ENCODE assay signal across 1 cellular context in the genomic region with DNA sequence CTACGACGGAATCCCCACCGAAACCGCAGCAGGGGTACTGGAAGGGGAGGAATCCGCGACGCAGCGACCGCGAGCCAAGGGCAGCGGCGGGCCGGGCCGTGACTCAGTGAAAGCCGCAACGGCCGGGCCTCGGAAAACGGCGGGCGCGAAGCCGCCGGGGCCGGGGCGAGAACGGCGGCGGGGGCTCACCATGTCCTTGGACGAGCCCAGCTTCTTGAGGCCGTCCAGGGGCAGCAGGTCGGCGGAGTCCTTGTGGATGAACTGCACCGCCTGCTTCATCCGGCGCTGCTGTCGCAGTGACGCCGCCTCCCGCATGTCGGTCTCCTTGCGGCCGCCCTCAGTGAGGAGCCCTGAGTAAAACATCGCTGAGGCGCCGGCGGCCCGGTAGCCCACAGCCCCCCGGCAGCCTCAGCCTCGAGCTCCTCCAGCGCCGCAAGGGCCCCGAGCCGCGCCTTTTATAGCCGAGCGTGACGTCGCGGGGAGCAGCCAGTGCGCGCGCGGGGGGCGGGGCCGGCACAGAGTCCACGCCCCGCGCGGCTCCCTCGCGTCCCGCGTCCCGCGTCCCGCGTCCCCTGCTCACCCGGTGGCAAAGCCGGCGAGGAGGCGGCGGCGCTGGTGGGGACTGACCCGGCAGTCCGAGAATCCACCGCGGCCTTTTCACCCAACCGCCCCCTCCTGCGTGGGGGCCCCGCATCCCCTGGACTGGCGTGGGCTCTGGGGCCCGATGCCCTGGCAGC.
TF ChIP-seq lines count a peak whose summit lies in the region.

A gene (minus strand): TSS at position 429 of the 737 bp plus-strand sequence. CDS start 66 bp downstream, at position 363.

TF ChIP-seq in K562, 482 proteins besides CTCF, POLR2A, EP300 and RAD21 (continued from another document and continues in another):
- TF ChIP-seq, protein P1, sequence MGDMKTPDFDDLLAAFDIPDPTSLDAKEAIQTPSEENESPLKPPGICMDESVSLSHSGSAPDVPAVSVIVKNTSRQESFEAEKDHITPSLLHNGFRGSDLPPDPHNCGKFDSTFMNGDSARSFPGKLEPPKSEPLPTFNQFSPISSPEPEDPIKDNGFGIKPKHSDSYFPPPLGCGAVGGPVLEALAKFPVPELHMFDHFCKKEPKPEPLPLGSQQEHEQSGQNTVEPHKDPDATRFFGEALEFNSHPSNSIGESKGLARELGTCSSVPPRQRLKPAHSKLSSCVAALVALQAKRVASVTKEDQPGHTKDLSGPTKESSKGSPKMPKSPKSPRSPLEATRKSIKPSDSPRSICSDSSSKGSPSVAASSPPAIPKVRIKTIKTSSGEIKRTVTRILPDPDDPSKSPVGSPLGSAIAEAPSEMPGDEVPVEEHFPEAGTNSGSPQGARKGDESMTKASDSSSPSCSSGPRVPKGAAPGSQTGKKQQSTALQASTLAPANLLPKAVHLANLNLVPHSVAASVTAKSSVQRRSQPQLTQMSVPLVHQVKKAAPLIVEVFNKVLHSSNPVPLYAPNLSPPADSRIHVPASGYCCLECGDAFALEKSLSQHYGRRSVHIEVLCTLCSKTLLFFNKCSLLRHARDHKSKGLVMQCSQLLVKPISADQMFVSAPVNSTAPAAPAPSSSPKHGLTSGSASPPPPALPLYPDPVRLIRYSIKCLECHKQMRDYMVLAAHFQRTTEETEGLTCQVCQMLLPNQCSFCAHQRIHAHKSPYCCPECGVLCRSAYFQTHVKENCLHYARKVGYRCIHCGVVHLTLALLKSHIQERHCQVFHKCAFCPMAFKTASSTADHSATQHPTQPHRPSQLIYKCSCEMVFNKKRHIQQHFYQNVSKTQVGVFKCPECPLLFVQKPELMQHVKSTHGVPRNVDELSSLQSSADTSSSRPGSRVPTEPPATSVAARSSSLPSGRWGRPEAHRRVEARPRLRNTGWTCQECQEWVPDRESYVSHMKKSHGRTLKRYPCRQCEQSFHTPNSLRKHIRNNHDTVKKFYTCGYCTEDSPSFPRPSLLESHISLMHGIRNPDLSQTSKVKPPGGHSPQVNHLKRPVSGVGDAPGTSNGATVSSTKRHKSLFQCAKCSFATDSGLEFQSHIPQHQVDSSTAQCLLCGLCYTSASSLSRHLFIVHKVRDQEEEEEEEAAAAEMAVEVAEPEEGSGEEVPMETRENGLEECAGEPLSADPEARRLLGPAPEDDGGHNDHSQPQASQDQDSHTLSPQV (IDR thresholded peaks at IDR 0.05) = peak; percentile 67
- TF ChIP-seq, protein P2, sequence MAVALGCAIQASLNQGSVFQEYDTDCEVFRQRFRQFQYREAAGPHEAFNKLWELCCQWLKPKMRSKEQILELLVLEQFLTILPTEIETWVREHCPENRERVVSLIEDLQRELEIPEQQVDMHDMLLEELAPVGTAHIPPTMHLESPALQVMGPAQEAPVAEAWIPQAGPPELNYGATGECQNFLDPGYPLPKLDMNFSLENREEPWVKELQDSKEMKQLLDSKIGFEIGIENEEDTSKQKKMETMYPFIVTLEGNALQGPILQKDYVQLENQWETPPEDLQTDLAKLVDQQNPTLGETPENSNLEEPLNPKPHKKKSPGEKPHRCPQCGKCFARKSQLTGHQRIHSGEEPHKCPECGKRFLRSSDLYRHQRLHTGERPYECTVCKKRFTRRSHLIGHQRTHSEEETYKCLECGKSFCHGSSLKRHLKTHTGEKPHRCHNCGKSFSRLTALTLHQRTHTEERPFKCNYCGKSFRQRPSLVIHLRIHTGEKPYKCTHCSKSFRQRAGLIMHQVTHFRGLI (CRISPR knock-in tag; IDR thresholded peaks at IDR 0.05) = no peak
- TF ChIP-seq SPI1 (IDR thresholded peaks at IDR 0.05; ENCODE audit: borderline replicate concordance, low read depth, low read length) (no peak), FOXK2 (conservative IDR thresholded peaks at IDR 0.05 in 1 of 2, IDR thresholded peaks at IDR 0.05 in 1 of 2; ENCODE audit: low read depth in 2 of 2) (no peak), L3MBTL2 (IDR thresholded peaks at IDR 0.05) (peak; percentile 100), CBX3 (IDR thresholded peaks at IDR 0.05; ENCODE audit: borderline replicate concordance in 1 of 2, low read length in 2 of 2) (peak in 1 of 2 experiments; percentile 18; a peak in 1 of 3 replicates), NR4A1 (CRISPR knock-in tag; IDR thresholded peaks at IDR 0.05) (0 out of 2 replicates have a peak, but pooled peaks have one; percentile 68), NR4A1 (tag; IDR thresholded peaks at IDR 0.05) (no peak), ZFX (CRISPR knock-in tag; IDR thresholded peaks at IDR 0.05) (peak; percentile 88), ZNF778 (CRISPR knock-in tag; IDR thresholded peaks at IDR 0.05) (no peak), CEBPB (tag; IDR thresholded peaks at IDR 0.05) (no peak), LCOR (CRISPR knock-in tag; IDR thresholded peaks at IDR 0.05) (0 out of 2 replicates have a peak, but pooled peaks have one; percentile 70), NONO (IDR thresholded peaks at IDR 0.05; ENCODE audit: low read depth in 2 of 2, low read length in 1 of 2) (peak in 1 of 2 experiments; percentile 91; a peak in 2 of 4 replicates), E2F3 (CRISPR knock-in tag; IDR thresholded peaks at IDR 0.05) (peak; percentile 75), GTF2F1 (IDR thresholded peaks at IDR 0.05; ENCODE audit: low read depth, low read length) (0 out of 2 replicates have a peak, but pooled peaks have one; percentile 51), TAL1 (IDR thresholded peaks at IDR 0.05) (no peak), PYGO2 (tag; IDR thresholded peaks at IDR 0.05) (no peak), SUPT5H (IDR thresholded peaks at IDR 0.05) (peak; percentile 77), NFE2 (IDR thresholded peaks at IDR 0.05; ENCODE audit: low read depth) (peak; percentile 51), ZNF134 (CRISPR knock-in tag; conservative IDR thresholded peaks at IDR 0.05) (0 out of 2 replicates have a peak, but pooled peaks have one; percentile 14), ZNF282 (CRISPR knock-in tag; IDR thresholded peaks at IDR 0.05) (peak; percentile 70; the same call in 1 of the 2 replicates), SP1 (CRISPR knock-in tag; IDR thresholded peaks at IDR 0.05) (peak; percentile 60), JUN (IDR thresholded peaks at IDR 0.05; ENCODE audit: borderline replicate concordance, low read depth, low read length) (no peak), JUN (CRISPR knock-in tag; IDR thresholded peaks at IDR 0.05; ENCODE audit: borderline replicate concordance) (0 out of 2 replicates have a peak, but pooled peaks have one; percentile 78), NR3C1 (CRISPR knock-in tag; IDR thresholded peaks at IDR 0.05) (peak; percentile 67; the same call in 1 of the 2 replicates), TEAD1 (CRISPR knock-in tag; IDR thresholded peaks at IDR 0.05) (peak; percentile 13 to 64; a peak in 1 of 4 replicates), ZFP1 (CRISPR knock-in tag; IDR thresholded peaks at IDR 0.05) (peak; percentile 7; the same call in 1 of the 2 replicates), NFIC (IDR thresholded peaks at IDR 0.05) (peak; percentile 55; the same call in 1 of the 2 replicates), NCOA6 (IDR thresholded peaks at IDR 0.05) (peak; percentile 81), MEF2D (tag; conservative IDR thresholded peaks at IDR 0.05; ENCODE audit: low read depth) (no peak), PCBP2 (IDR thresholded peaks at IDR 0.05; ENCODE audit: low read depth, low read length, poor library complexity, severe bottlenecking) (no peak), ZNF316 (IDR thresholded peaks at IDR 0.05) (no peak), CXXC5 (CRISPR knock-in tag; IDR thresholded peaks at IDR 0.05) (peak; percentile 94), MYNN (IDR thresholded peaks at IDR 0.05) (no peak), MYNN (CRISPR knock-in tag; IDR thresholded peaks at IDR 0.05) (no peak)
- TF ChIP-seq, protein P3, sequence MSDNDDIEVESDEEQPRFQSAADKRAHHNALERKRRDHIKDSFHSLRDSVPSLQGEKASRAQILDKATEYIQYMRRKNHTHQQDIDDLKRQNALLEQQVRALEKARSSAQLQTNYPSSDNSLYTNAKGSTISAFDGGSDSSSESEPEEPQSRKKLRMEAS (CRISPR knock-in tag; IDR thresholded peaks at IDR 0.05) = peak; percentile 65; the same call in 1 of the 2 replicates
- TF ChIP-seq, protein P4, sequence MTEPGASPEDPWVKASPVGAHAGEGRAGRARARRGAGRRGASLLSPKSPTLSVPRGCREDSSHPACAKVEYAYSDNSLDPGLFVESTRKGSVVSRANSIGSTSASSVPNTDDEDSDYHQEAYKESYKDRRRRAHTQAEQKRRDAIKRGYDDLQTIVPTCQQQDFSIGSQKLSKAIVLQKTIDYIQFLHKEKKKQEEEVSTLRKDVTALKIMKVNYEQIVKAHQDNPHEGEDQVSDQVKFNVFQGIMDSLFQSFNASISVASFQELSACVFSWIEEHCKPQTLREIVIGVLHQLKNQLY (CRISPR knock-in tag; conservative IDR thresholded peaks at IDR 0.05) = no peak
- TF ChIP-seq, protein P5, sequence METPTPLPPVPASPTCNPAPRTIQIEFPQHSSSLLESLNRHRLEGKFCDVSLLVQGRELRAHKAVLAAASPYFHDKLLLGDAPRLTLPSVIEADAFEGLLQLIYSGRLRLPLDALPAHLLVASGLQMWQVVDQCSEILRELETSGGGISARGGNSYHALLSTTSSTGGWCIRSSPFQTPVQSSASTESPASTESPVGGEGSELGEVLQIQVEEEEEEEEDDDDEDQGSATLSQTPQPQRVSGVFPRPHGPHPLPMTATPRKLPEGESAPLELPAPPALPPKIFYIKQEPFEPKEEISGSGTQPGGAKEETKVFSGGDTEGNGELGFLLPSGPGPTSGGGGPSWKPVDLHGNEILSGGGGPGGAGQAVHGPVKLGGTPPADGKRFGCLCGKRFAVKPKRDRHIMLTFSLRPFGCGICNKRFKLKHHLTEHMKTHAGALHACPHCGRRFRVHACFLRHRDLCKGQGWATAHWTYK (CRISPR knock-in tag; IDR thresholded peaks at IDR 0.05) = peak; percentile 79; the same call in 1 of the 2 replicates
- TF ChIP-seq, protein P6, sequence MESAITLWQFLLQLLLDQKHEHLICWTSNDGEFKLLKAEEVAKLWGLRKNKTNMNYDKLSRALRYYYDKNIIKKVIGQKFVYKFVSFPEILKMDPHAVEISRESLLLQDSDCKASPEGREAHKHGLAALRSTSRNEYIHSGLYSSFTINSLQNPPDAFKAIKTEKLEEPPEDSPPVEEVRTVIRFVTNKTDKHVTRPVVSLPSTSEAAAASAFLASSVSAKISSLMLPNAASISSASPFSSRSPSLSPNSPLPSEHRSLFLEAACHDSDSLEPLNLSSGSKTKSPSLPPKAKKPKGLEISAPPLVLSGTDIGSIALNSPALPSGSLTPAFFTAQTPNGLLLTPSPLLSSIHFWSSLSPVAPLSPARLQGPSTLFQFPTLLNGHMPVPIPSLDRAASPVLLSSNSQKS (CRISPR knock-in tag; IDR thresholded peaks at IDR 0.05) = 0 out of 2 replicates have a peak, but pooled peaks have one; percentile 31
- TF ChIP-seq, protein P7, sequence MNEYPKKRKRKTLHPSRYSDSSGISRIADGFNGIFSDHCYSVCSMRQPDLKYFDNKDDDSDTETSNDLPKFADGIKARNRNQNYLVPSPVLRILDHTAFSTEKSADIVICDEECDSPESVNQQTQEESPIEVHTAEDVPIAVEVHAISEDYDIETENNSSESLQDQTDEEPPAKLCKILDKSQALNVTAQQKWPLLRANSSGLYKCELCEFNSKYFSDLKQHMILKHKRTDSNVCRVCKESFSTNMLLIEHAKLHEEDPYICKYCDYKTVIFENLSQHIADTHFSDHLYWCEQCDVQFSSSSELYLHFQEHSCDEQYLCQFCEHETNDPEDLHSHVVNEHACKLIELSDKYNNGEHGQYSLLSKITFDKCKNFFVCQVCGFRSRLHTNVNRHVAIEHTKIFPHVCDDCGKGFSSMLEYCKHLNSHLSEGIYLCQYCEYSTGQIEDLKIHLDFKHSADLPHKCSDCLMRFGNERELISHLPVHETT (CRISPR knock-in tag; conservative IDR thresholded peaks at IDR 0.05 in 1 of 2, IDR thresholded peaks at IDR 0.05 in 1 of 2) = peak in 1 of 2 experiments; percentile 58; a peak in 2 of 4 replicates
- TF ChIP-seq, protein P8, sequence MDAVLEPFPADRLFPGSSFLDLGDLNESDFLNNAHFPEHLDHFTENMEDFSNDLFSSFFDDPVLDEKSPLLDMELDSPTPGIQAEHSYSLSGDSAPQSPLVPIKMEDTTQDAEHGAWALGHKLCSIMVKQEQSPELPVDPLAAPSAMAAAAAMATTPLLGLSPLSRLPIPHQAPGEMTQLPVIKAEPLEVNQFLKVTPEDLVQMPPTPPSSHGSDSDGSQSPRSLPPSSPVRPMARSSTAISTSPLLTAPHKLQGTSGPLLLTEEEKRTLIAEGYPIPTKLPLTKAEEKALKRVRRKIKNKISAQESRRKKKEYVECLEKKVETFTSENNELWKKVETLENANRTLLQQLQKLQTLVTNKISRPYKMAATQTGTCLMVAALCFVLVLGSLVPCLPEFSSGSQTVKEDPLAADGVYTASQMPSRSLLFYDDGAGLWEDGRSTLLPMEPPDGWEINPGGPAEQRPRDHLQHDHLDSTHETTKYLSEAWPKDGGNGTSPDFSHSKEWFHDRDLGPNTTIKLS (IDR thresholded peaks at IDR 0.05; ENCODE audit: borderline replicate concordance, low read depth) = peak; percentile 70; the same call in 1 of the 2 replicates
- TF ChIP-seq, protein P9, sequence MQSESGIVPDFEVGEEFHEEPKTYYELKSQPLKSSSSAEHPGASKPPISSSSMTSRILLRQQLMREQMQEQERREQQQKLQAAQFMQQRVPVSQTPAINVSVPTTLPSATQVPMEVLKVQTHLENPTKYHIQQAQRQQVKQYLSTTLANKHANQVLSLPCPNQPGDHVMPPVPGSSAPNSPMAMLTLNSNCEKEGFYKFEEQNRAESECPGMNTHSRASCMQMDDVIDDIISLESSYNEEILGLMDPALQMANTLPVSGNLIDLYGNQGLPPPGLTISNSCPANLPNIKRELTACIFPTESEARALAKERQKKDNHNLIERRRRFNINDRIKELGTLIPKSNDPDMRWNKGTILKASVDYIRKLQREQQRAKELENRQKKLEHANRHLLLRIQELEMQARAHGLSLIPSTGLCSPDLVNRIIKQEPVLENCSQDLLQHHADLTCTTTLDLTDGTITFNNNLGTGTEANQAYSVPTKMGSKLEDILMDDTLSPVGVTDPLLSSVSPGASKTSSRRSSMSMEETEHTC (IDR thresholded peaks at IDR 0.05) = 0 out of 2 replicates have a peak, but pooled peaks have one; percentile 21
- TF ChIP-seq, protein P10, sequence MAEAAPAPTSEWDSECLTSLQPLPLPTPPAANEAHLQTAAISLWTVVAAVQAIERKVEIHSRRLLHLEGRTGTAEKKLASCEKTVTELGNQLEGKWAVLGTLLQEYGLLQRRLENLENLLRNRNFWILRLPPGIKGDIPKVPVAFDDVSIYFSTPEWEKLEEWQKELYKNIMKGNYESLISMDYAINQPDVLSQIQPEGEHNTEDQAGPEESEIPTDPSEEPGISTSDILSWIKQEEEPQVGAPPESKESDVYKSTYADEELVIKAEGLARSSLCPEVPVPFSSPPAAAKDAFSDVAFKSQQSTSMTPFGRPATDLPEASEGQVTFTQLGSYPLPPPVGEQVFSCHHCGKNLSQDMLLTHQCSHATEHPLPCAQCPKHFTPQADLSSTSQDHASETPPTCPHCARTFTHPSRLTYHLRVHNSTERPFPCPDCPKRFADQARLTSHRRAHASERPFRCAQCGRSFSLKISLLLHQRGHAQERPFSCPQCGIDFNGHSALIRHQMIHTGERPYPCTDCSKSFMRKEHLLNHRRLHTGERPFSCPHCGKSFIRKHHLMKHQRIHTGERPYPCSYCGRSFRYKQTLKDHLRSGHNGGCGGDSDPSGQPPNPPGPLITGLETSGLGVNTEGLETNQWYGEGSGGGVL (CRISPR knock-in tag; IDR thresholded peaks at IDR 0.05) = no peak
